18 cellular contexts compared by ENCODE assay signal in genomic region chr5:150578781-150579461, GRCh38.
"Had no signal": no experiment of that assay in that cellular context is flagged by ENCODE, and none has a peak within 500 bp of the region (broad histone marks: within the 10 kb centered on the region; RNA-seq: fewer than 3 reads in every experiment).

No MANE protein-coding gene starts in this region.

- H3K27me3 ChIP-seq: gastrocnemius medialis, heart left ventricle, stomach had no signal

- H3K27ac ChIP-seq: gastrocnemius medialis, heart left ventricle, psoas muscle, stomach, thoracic aorta had no signal

- H3K36me3 ChIP-seq: gastrocnemius medialis, heart left ventricle, stomach, thoracic aorta had no signal

- H3K4me1 ChIP-seq: gastrocnemius medialis had no signal

- FAIRE-seq: TTC549 had no signal

- ATAC-seq: activated CD8-positive, alpha-beta T cell treated with anti-CD3 and anti-CD28 coated beads, Interleukin-2, amount 10 ng/mL, durations not matched to agents 7 days and 5 days; gastrocnemius medialis; psoas muscle had no signal

- DNase-seq: activated CD4-positive, alpha-beta T cell treated with anti-CD3 and anti-CD28 coated beads, Interleukin-2, amount 10 ng/mL, durations not matched to agents 24 days and 14 days; activated CD4-positive, CD25-positive, alpha-beta regulatory T cell; activated CD8-positive, alpha-beta memory T cell treated with anti-CD3 and anti-CD28 coated beads, Interleukin-2, amount 50 U/mL, for 4 hours; activated CD8-positive, alpha-beta T cell treated with anti-CD3 and anti-CD28 coated beads, Interleukin-2, amount 10 ng/mL, durations not matched to agents 7 days and 5 days; activated T-cell treated with anti-CD3 and anti-CD28 coated beads, Interleukin-2, amount 50 U/mL, for 48 hours; anterior cingulate cortex; cerebellar nuclear complex; dermis blood vessel endothelial cell; erythroblast; mesenchymal stem cell; psoas muscle; stimulated activated CD4-positive, alpha-beta T cell treated with anti-CD3 and anti-CD28 coated beads, Interleukin-12 subunit alpha, Interleukin-12 subunit beta, amount 100 ng/mL, for 4 hours; stimulated activated CD4-positive, alpha-beta T cell treated with anti-CD3 and anti-CD28 coated beads, Interleukin-2, amount 100 ng/mL, for 24 hours; stomach had no signal

- H3K4me3 ChIP-seq: gastrocnemius medialis, heart left ventricle, psoas muscle, stomach, thoracic aorta had no signal

- H3K9me3 ChIP-seq: gastrocnemius medialis, heart left ventricle, psoas muscle, stomach, thoracic aorta had no signal
